Comparison of ENCODE assay signal across 8 cellular contexts in genomic region chr1:8858112-8858668, GRCh38. TPM values are rescaled to one million over a fixed set of nuclear protein-coding genes. Genes with fewer than 3 reads are reported as not detected.
DNase-seq lines count a peak whose midpoint lies in the region; ATAC-seq and TF ChIP-seq lines count a peak whose summit lies in the region.

No MANE protein-coding gene starts in this region.

- H4K20me1 ChIP-seq in hepatocyte (ENCODE audit: insufficient read depth, poor library complexity, severe bottlenecking), result no peaks in the 10 kb centered on the region

- H3K79me2 ChIP-seq in hepatocyte, result no peaks in the 10 kb centered on the region

- intact Hi-C loops in vagina (cut with DNase I), result no loop called here

- H3K4me1 Mint-ChIP-seq in activated T-cell treated with anti-CD3 and anti-CD28 coated beads, Interleukin-2, amount 50 U/mL, for 4 hours (ENCODE audit: low read depth), result peaks cover 22% of the 10 kb centered on the region
- peaks cover 19% of the 10 kb centered on the region for H3K4me1 Mint-ChIP-seq in type B pancreatic cell (ENCODE audit: unreplicated experiment)

- no peak overlapping the region for H3K4me3 Mint-ChIP-seq in activated T-cell treated with anti-CD3 and anti-CD28 coated beads, Interleukin-2, amount 50 U/mL, for 4 hours
- H3K4me3 Mint-ChIP-seq in type B pancreatic cell, result no peak overlapping the region

- H3K36me3 ChIP-seq in hepatocyte (replicated peaks; ENCODE audit: insufficient read depth, low read depth) (no peaks in the 10 kb centered on the region), vagina (peaks cover 0 to 55% of the 10 kb centered on the region in 2 donors)

- no peaks in the 10 kb centered on the region for H3K27me3 ChIP-seq in hepatocyte
- no peaks in the 10 kb centered on the region for H3K27me3 ChIP-seq in vagina

- no peaks in the 10 kb centered on the region for H3K9me2 ChIP-seq in hepatocyte (replicated peaks; ENCODE audit: insufficient read depth)

- no peak for TF ChIP-seq POLR2A in vagina (IDR thresholded peaks at IDR 0.05)

- no peaks in the 10 kb centered on the region for H3K27me3 Mint-ChIP-seq in activated T-cell treated with anti-CD3 and anti-CD28 coated beads, Interleukin-2, amount 50 U/mL, for 4 hours (ENCODE audit: low read depth)
- H3K27me3 Mint-ChIP-seq in type B pancreatic cell, result no peaks in the 10 kb centered on the region

- H3K9me3 ChIP-seq in hepatocyte (ENCODE audit: low read depth), result no peaks in the 10 kb centered on the region
- H3K9me3 ChIP-seq in vagina, result no peaks in the 10 kb centered on the region

- DNase-seq in activated T-cell treated with anti-CD3 and anti-CD28 coated beads, Interleukin-2, amount 50 U/mL, for 4 hours, result no peak
- no peak for DNase-seq in activated T-cell treated with anti-CD3 and anti-CD28 coated beads for 4 hours
- peak; percentile 53 to 54 for DNase-seq in activated T-cell treated with anti-CD3 and anti-CD28 coated beads, Interleukin-2, amount 50 U/mL, for 48 hours
- peak; percentile 60 for DNase-seq in hepatocyte (ENCODE audit: low spot score)
- no peak for DNase-seq in type B pancreatic cell (ENCODE audit: extremely low spot score, unreplicated experiment)
- no peak for DNase-seq in vagina (ENCODE audit: extremely low spot score in 2 of 2)

- H3K4me3 ChIP-seq in hepatocyte (no peak overlapping the region), vagina (no peak overlapping the region)

- no peaks in the 10 kb centered on the region for H3K9me3 Mint-ChIP-seq in activated T-cell treated with anti-CD3 and anti-CD28 coated beads, Interleukin-2, amount 50 U/mL, for 4 hours
- no peaks in the 10 kb centered on the region for H3K9me3 Mint-ChIP-seq in type B pancreatic cell

- TF ChIP-seq CTCF in hepatocyte (IDR thresholded peaks at IDR 0.05; ENCODE audit: poor library complexity) (no peak), type B pancreatic cell (conservative IDR thresholded peaks at IDR 0.05) (no peak), vagina (IDR thresholded peaks at IDR 0.05) (no peak)

- peaks cover 46% of the 10 kb centered on the region for H3K36me3 Mint-ChIP-seq in activated T-cell treated with anti-CD3 and anti-CD28 coated beads, Interleukin-2, amount 50 U/mL, for 4 hours (ENCODE audit: insufficient read depth)
- H3K36me3 Mint-ChIP-seq in type B pancreatic cell, result peaks cover 23% of the 10 kb centered on the region

- H3K4me2 ChIP-seq in hepatocyte, result no peak overlapping the region

- peak overlapping the region; percentile 17 for H3K27ac Mint-ChIP-seq in type B pancreatic cell

- no peak overlapping the region for H2AFZ ChIP-seq in hepatocyte

- H3K4me1 ChIP-seq in hepatocyte (ENCODE audit: insufficient read depth) (peaks cover 20% of the 10 kb centered on the region), vagina (peaks cover 13% of the 10 kb centered on the region)

- 30% methylated on average over 2 of the region's 2 CpGs for WGBS in hepatocyte (ENCODE audit: low lambda C conversion rate, missing lambda C conversion rate)

- peak; percentile 11 to 15 for ATAC-seq in activated T-cell treated with anti-CD3 and anti-CD28 coated beads, Interleukin-2, amount 50 U/mL, for 4 hours
- ATAC-seq in HG02610 (IDR thresholded peaks at IDR 0.05; ENCODE audit: unreplicated experiment), result no peak
- ATAC-seq in esophagus mucosa, result no peak

- H3K27ac ChIP-seq in hepatocyte (peak overlapping the region; percentile 64), vagina (no peak overlapping the region)

RNA-seq across cellular contexts. Expression of gene ENO1, which starts 20.3 kb away (rescaled TPM):
- 1,000 to 10,000 TPM; 3,836 to 4,068 (median 3,869) TPM for total RNA-seq in activated T-cell treated with anti-CD3 and anti-CD28 coated beads, Interleukin-2, amount 50 U/mL, for 4 hours
- total RNA-seq in hepatocyte (580 and 659 TPM in 2 replicates), type B pancreatic cell (ENCODE audit: low replicate concordance) (599 and 828 TPM in 2 replicates), esophagus mucosa (1,388 TPM), vagina (558 TPM)
- 868 and 876 TPM in 2 replicates for polyA plus RNA-seq in hepatocyte

RNA-seq across cellular contexts. Expression of gene RERE, which starts 40.8 kb away (rescaled TPM):
- 10 to 100 TPM; 40.5 to 53.4 (median 47.8) TPM for total RNA-seq in activated T-cell treated with anti-CD3 and anti-CD28 coated beads, Interleukin-2, amount 50 U/mL, for 4 hours
- 39.8 and 46.0 TPM in 2 replicates for total RNA-seq in hepatocyte
- 62.8 and 74.3 TPM in 2 replicates for polyA plus RNA-seq in hepatocyte
- 100 and 141 TPM in 2 replicates for total RNA-seq in type B pancreatic cell (ENCODE audit: low replicate concordance)
- total RNA-seq in esophagus mucosa, result 33.0 TPM
- total RNA-seq in vagina, result 80.3 TPM

Comparison
In these comparisons a context has a peak if more than half of its experiments do, and no peak if none do; other contexts are left out.
1. DNase-seq: peak in activated T-cell treated with anti-CD3 and anti-CD28 coated beads, Interleukin-2, amount 50 U/mL, for 48 hours (2 of 2) and hepatocyte (single experiment); none in activated T-cell treated with anti-CD3 and anti-CD28 coated beads, Interleukin-2, amount 50 U/mL, for 4 hours (single experiment), activated T-cell treated with anti-CD3 and anti-CD28 coated beads for 4 hours (single experiment), type B pancreatic cell (single experiment) and vagina (0 of 2).
2. ATAC-seq: peak in activated T-cell treated with anti-CD3 and anti-CD28 coated beads, Interleukin-2, amount 50 U/mL, for 4 hours (2 of 2); none in HG02610 (single experiment) and esophagus mucosa (single experiment).